In the genomic region with DNA sequence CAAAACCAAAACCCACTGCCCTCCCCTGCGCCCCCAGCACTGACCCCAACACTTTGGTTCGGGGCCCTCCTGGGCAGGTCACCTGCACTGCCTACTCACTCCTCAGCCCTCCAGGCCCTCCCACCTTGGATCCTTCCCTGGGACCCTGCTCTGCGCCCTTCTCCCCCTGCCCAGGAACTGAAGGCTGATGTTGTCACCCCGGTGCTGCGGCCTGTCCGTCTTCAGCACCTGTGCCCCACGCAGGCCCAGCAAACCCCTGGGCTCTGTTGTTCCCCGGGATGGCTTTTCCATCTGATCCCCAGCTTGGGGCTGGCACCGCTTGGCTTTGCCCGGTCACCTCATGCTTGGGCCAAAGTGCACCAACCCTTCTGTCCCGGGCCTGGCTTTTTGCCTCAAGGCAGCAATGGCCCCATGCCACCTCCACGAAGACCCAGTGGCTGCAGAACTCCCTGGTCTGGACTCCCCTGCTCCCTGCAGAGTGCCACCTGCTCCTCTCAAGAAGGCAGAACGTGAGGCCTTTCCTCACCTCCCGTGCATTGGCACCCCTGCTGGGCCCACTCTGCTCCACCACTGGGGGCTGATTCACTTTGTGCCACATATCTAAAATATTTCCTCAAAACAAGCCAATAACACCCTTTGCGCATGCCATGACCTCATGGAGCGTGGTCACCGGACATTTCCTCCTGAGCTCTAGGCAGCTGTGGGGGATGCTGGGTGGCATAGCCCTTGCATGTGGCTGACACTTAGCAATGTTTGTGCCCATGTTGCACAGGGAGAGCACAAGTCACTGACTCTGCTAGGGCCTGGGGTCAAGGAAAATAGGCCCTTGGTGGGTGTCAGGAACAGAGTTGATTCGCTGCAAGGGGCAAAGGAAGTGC, we compare ENCODE assay signal across 16 cellular contexts. TPM values are rescaled to one million over a fixed set of nuclear protein-coding genes. Genes with fewer than 3 reads are reported as not detected.
DNase-seq lines count a peak whose midpoint lies in the region; ATAC-seq and TF ChIP-seq lines count a peak whose summit lies in the region.
"Had no signal": no experiment of that assay in that cellular context is flagged by ENCODE, and none has a peak within 500 bp of the region (broad histone marks: within the 10 kb centered on the region; RNA-seq: fewer than 3 reads in every experiment).

No MANE protein-coding gene starts in this region.

- peaks cover 17% of the 10 kb centered on the region for H3K4me1 Mint-ChIP-seq in WTC11

- peaks cover 100% of the 10 kb centered on the region for H3K4me1 ChIP-seq in BLaER1
- H3K4me1 ChIP-seq in Loucy (ENCODE audit: insufficient read depth, low read length, poor library complexity, severe bottlenecking), result peaks cover 70% of the 10 kb centered on the region
- H3K4me1 ChIP-seq in esophagus (ENCODE audit: control insufficient read depth in 2 of 2, insufficient read depth in 2 of 2, low read length in 1 of 2), result peaks cover 6 to 33% of the 10 kb centered on the region in 2 donors
- peaks cover 16% of the 10 kb centered on the region for H3K4me1 ChIP-seq in rectal smooth muscle tissue (ENCODE audit: control insufficient read depth, insufficient read depth, low read length)

- H3K4me3 Mint-ChIP-seq in WTC11, result no peak overlapping the region
- H3K4me3 Mint-ChIP-seq: H9; stimulated activated effector memory CD8-positive, alpha-beta T cell treated with anti-CD3 and anti-CD28 coated beads, Interleukin-12 subunit alpha, Interleukin-12 subunit beta, amount 100 ng/mL, for 72 hours had no signal

- no peaks in the 10 kb centered on the region for H4K20me1 ChIP-seq in BLaER1
- no peaks in the 10 kb centered on the region for H4K20me1 ChIP-seq in Loucy (ENCODE audit: insufficient read depth, low read length, poor library complexity, severe bottlenecking)

- H3K27me3 ChIP-seq in BLaER1, result no peaks in the 10 kb centered on the region
- no peaks in the 10 kb centered on the region for H3K27me3 ChIP-seq in Loucy (ENCODE audit: insufficient read depth, low read length, poor library complexity, severe bottlenecking)
- no peaks in the 10 kb centered on the region for H3K27me3 ChIP-seq in esophagus (ENCODE audit: control insufficient read depth in 1 of 2, insufficient read depth in 2 of 2, low read length in 2 of 2)
- no peaks in the 10 kb centered on the region for H3K27me3 ChIP-seq in rectal smooth muscle tissue (ENCODE audit: control insufficient read depth, insufficient read depth, low read length)
- H3K27me3 ChIP-seq: adrenal gland had no signal

- H3K9ac ChIP-seq in BLaER1 (peak overlapping the region; percentile 71), Loucy (ENCODE audit: low read depth, low read length, poor library complexity, severe bottlenecking) (peak overlapping the region; percentile 98), rectal smooth muscle tissue (ENCODE audit: low read length) (no peak overlapping the region)

- no peak overlapping the region for H2AFZ ChIP-seq in Loucy (ENCODE audit: low read length)

- no peaks in the 10 kb centered on the region for H3K9me2 ChIP-seq in Loucy (replicated peaks; ENCODE audit: low read depth, low read length)

- H3K9me3 ChIP-seq in BLaER1 (no peaks in the 10 kb centered on the region), Loucy (ENCODE audit: insufficient read depth, low read depth, low read length) (no peaks in the 10 kb centered on the region), esophagus (ENCODE audit: control insufficient read depth in 2 of 2, insufficient read depth in 1 of 2, low read depth in 1 of 2, low read length in 1 of 2) (no peaks in the 10 kb centered on the region)
- H3K9me3 ChIP-seq: adrenal gland had no signal

- no peak for DNase-seq in NAMALWA (ENCODE audit: low spot score)
- DNase-seq in WTC11 (ENCODE audit: low spot score), result no peak
- DNase-seq: activated CD4-positive, CD25-positive, alpha-beta regulatory T cell; adrenal gland; GDM1; glutamatergic neuron; H9; mammary epithelial cell had no signal

- no peak overlapping the region; the same call in 1 of the 2 replicates for H3K27ac Mint-ChIP-seq in WTC11
- H3K27ac Mint-ChIP-seq: H9 had no signal

- H3K79me2 ChIP-seq in Loucy (ENCODE audit: insufficient read depth, low read length), result peaks cover 16% of the 10 kb centered on the region

- peaks cover 9% of the 10 kb centered on the region; the same call in 1 of the 2 replicates for H3F3A ChIP-seq in Loucy (ENCODE audit: low read depth)

- H3K27me3 Mint-ChIP-seq in WTC11 (ENCODE audit: low read depth), result no peaks in the 10 kb centered on the region

- H3K4me3 ChIP-seq in BLaER1 (no peak overlapping the region), Loucy (ENCODE audit: low read length, poor library complexity, severe bottlenecking) (no peak overlapping the region), esophagus (ENCODE audit: low read depth in 1 of 2, low read length in 2 of 2) (no peak overlapping the region), rectal smooth muscle tissue (ENCODE audit: low read length) (no peak overlapping the region)
- H3K4me3 ChIP-seq: adrenal gland, SK-N-MC had no signal

- TF ChIP-seq CTCF in Loucy (conservative IDR thresholded peaks at IDR 0.05; ENCODE audit: low read length), result no peak
- no peak for TF ChIP-seq CTCF in WTC11 (IDR thresholded peaks at IDR 0.05)

- peaks cover 28% of the 10 kb centered on the region for H3K36me3 ChIP-seq in BLaER1
- H3K36me3 ChIP-seq in Loucy (ENCODE audit: insufficient read depth, low read length), result no peaks in the 10 kb centered on the region
- H3K36me3 ChIP-seq in esophagus (ENCODE audit: control insufficient read depth in 2 of 2, insufficient read depth in 2 of 2, low read length in 1 of 2), result peaks cover 3 to 52% of the 10 kb centered on the region in 2 donors
- H3K36me3 ChIP-seq in rectal smooth muscle tissue (ENCODE audit: control insufficient read depth, insufficient read depth, low read length), result peaks cover 12% of the 10 kb centered on the region

- peak overlapping the region; percentile 91 for H3K4me2 ChIP-seq in BLaER1
- peak overlapping the region; percentile 85 for H3K4me2 ChIP-seq in Loucy (ENCODE audit: low read depth, low read length, poor library complexity, severe bottlenecking)

- POLR2A ChIA-PET in WTC11 (lab: Charles Lee), result no interaction called here

- H3K36me3 Mint-ChIP-seq in WTC11, result peaks cover 6% of the 10 kb centered on the region

- WGBS in esophagus, 2 donors, result 85 to 88% methylated on average over 18 of the region's 18 CpGs

- no peak for ATAC-seq in GM21825 (IDR thresholded peaks at IDR 0.05; ENCODE audit: unreplicated experiment)
- ATAC-seq in HG03196 (IDR thresholded peaks at IDR 0.05; ENCODE audit: unreplicated experiment), result no peak
- ATAC-seq in WTC11, result no peak
- ATAC-seq: stimulated activated effector memory CD8-positive, alpha-beta T cell treated with anti-CD3 and anti-CD28 coated beads, Interleukin-12 subunit alpha, Interleukin-12 subunit beta, amount 100 ng/mL, for 72 hours had no signal

- CTCF ChIA-PET in WTC11 (lab: Charles Lee), result interaction anchor here (1.1 kb wide), 2 partner anchors 9 to 29 kb away, joined by 3 to 6 read pairs; a partner anchor contains a TSS

- no peaks in the 10 kb centered on the region for H3K9me3 Mint-ChIP-seq in WTC11
- H3K9me3 Mint-ChIP-seq: H9; stimulated activated effector memory CD8-positive, alpha-beta T cell treated with anti-CD3 and anti-CD28 coated beads, Interleukin-12 subunit alpha, Interleukin-12 subunit beta, amount 100 ng/mL, for 72 hours had no signal

- H3K27ac ChIP-seq in BLaER1 (peak overlapping the region; percentile 90), esophagus (ENCODE audit: low read depth in 2 of 2, low read length in 1 of 2) (peak overlapping the region; percentile 91 to 96), rectal smooth muscle tissue (ENCODE audit: low read depth, low read length) (peak overlapping the region; percentile 40)

TF ChIP-seq in WTC11, 78 proteins besides CTCF, POLR2A, EP300 and RAD21 (continues in another document):
- TF ChIP-seq, protein P1, sequence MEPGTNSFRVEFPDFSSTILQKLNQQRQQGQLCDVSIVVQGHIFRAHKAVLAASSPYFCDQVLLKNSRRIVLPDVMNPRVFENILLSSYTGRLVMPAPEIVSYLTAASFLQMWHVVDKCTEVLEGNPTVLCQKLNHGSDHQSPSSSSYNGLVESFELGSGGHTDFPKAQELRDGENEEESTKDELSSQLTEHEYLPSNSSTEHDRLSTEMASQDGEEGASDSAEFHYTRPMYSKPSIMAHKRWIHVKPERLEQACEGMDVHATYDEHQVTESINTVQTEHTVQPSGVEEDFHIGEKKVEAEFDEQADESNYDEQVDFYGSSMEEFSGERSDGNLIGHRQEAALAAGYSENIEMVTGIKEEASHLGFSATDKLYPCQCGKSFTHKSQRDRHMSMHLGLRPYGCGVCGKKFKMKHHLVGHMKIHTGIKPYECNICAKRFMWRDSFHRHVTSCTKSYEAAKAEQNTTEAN (CRISPR knock-in tag; IDR thresholded peaks at IDR 0.05), result no peak
- no peak for TF ChIP-seq RORB (CRISPR knock-in tag; IDR thresholded peaks at IDR 0.05)
- no peak for TF ChIP-seq MYBL2 (CRISPR knock-in tag; IDR thresholded peaks at IDR 0.05)
- no peak for TF ChIP-seq SP1 (CRISPR knock-in tag; conservative IDR thresholded peaks at IDR 0.05)
- TF ChIP-seq, protein P2, sequence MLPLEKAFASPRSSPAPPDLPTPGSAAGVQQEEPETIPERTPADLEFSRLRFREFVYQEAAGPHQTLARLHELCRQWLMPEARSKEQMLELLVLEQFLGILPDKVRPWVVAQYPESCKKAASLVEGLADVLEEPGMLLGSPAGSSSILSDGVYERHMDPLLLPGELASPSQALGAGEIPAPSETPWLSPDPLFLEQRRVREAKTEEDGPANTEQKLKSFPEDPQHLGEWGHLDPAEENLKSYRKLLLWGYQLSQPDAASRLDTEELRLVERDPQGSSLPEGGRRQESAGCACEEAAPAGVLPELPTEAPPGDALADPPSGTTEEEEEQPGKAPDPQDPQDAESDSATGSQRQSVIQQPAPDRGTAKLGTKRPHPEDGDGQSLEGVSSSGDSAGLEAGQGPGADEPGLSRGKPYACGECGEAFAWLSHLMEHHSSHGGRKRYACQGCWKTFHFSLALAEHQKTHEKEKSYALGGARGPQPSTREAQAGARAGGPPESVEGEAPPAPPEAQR (CRISPR knock-in tag; IDR thresholded peaks at IDR 0.05), result no peak

RNA-seq across cellular contexts. Expression of a gene that starts 8.8 kb away (rescaled TPM):
- polyA plus RNA-seq in esophagus, result 10 to 100 TPM; 14.3 to 15.5 TPM
- total RNA-seq in WTC11 (2021), result 23.9 to 30.6 TPM (median 28.6 TPM) in 3 replicates

RNA-seq across cellular contexts. Expression of a gene that starts 38.8 kb away (rescaled TPM):
- 10 to 100 TPM; 12.3 to 19.1 TPM for polyA plus RNA-seq in esophagus
- 52.5 to 68.6 TPM (median 52.7 TPM) in 3 replicates for total RNA-seq in WTC11 (2021)

Comparison
In these comparisons a context has a peak if more than half of its experiments do, and no peak if none do; other contexts are left out.
1. H3K27ac ChIP-seq: peak in every context shown above with its lines; median percentile 94 in esophagus; 90 in BLaER1; 40 in rectal smooth muscle tissue.